In genomic region chr14:90355540-90356518, GRCh38 we compare ENCODE assay signal across 22 cellular contexts. TPM values are rescaled to one million over a fixed set of nuclear protein-coding genes. Genes with fewer than 3 reads are reported as not detected.
DNase-seq lines count a peak whose midpoint lies in the region; ATAC-seq and TF ChIP-seq lines count a peak whose summit lies in the region.
"Had no signal": no experiment of that assay in that cellular context is flagged by ENCODE, and none has a peak within 500 bp of the region (broad histone marks: within the 10 kb centered on the region; RNA-seq: fewer than 3 reads in every experiment).

No MANE protein-coding gene starts in this region.

- no peak overlapping the region for H3K4me2 ChIP-seq in mesendoderm (ENCODE audit: low read length)
- H3K4me2 ChIP-seq: KMS-11 had no signal

- no CpG with 5 or more reads among the region's 8 CpGs for WGBS in mesendoderm (ENCODE audit: extremely low coverage, insufficient coverage, low lambda C conversion rate)
- 86 to 88% methylated on average over 8 of the region's 8 CpGs for WGBS in heart right ventricle, 2 donors

- H4K8ac ChIP-seq in mesendoderm (ENCODE audit: low read depth, low read length), result no peak overlapping the region

- CTCF ChIA-PET in RWPE1 (lab: Yijun Ruan, JAX), result no interaction called here

- no peaks in the 10 kb centered on the region for H3K79me1 ChIP-seq in mesendoderm (ENCODE audit: low read length)

- H3K4me1 ChIP-seq in mesendoderm (ENCODE audit: control insufficient read depth, low read depth, low read length) (no peaks in the 10 kb centered on the region), heart right ventricle (no peaks in the 10 kb centered on the region)
- H3K4me1 ChIP-seq: psoas muscle, SJCRH30 had no signal

- H3K9me3 ChIP-seq in heart right ventricle, result no peaks in the 10 kb centered on the region
- H3K9me3 ChIP-seq: psoas muscle, SJCRH30 had no signal

- no peak overlapping the region for H2BK120ac ChIP-seq in mesendoderm (ENCODE audit: low read depth, low read length)

- TF ChIP-seq CTCF in epithelial cell of esophagus (IDR thresholded peaks at IDR 0.05; ENCODE audit: insufficient read depth, low read depth, low read length, missing control alignments), result no peak
- no peak for TF ChIP-seq CTCF in RWPE1 (conservative IDR thresholded peaks at IDR 0.05; ENCODE audit: low read depth)
- no peak for TF ChIP-seq CTCF in heart right ventricle (IDR thresholded peaks at IDR 0.05)

- no peak overlapping the region for H3K4ac ChIP-seq in mesendoderm (ENCODE audit: low read depth, low read length)

- H3K4me3 ChIP-seq in epithelial cell of esophagus (ENCODE audit: low read length) (no peak overlapping the region), mesendoderm (ENCODE audit: low read length) (no peak overlapping the region), heart right ventricle (no peak overlapping the region)
- H3K4me3 ChIP-seq: psoas muscle, SJCRH30 had no signal

- H2BK15ac ChIP-seq in mesendoderm (replicated peaks; ENCODE audit: low read depth), result no peak overlapping the region

- no peak overlapping the region for H3K56ac ChIP-seq in mesendoderm (ENCODE audit: low read length)

- H3K27ac ChIP-seq in mesendoderm (ENCODE audit: low read depth, low read length) (no peak overlapping the region), RWPE1 (no peak overlapping the region), heart right ventricle (no peak overlapping the region)
- H3K27ac ChIP-seq: HL-60, KMS-11, psoas muscle, SJCRH30 had no signal

- no peak overlapping the region for H3K9ac ChIP-seq in mesendoderm (ENCODE audit: low read length)
- H3K9ac ChIP-seq: KMS-11 had no signal

- H2AK5ac ChIP-seq in mesendoderm (ENCODE audit: low read length), result no peak overlapping the region

- DNase-seq in GM03348 (ENCODE audit: low spot score), result peak; percentile 20
- DNase-seq in NCI-H2227 treated with DMSO at 0.1 percent for 48 hours (lab: John Stamatoyannopoulos, UW), result peak; percentile 69
- DNase-seq in epithelial cell of esophagus (ENCODE audit: low read depth), result peak; percentile 65
- DNase-seq in mesendoderm, result peak; percentile 24
- no peak for DNase-seq in SW 1271 (lab: John Stamatoyannopoulos, UW)
- DNase-seq in RWPE1 (ENCODE audit: low spot score), result no peak
- no peak for DNase-seq in heart right ventricle
- DNase-seq: activated CD4-positive, alpha-beta memory T cell treated with anti-CD3 and anti-CD28 coated beads, Interleukin-2, amount 10 ng/mL, durations not matched to agents 7 days and 5 days; activated naive CD4-positive, alpha-beta T cell treated with Interleukin-2 at 50 U/mL for 16 hours; activated T-cell treated with anti-CD3 and anti-CD28 coated beads, Interleukin-2, amount 50 U/mL, for 24 hours; anterior cingulate cortex; CD4-positive, CD25-positive, alpha-beta regulatory T cell; DMS153; endodermal cell; naive thymus-derived CD8-positive, alpha-beta T cell; NCI-H2107; NCI-H526 treated with DMSO at 0.1 percent for 48 hours; psoas muscle; SJCRH30 had no signal

- no peak overlapping the region for H3K18ac ChIP-seq in mesendoderm (ENCODE audit: low read length)

- no peak overlapping the region for H4K5ac ChIP-seq in mesendoderm (ENCODE audit: low read length)

- H2BK5ac ChIP-seq in mesendoderm (ENCODE audit: low read length), result no peak overlapping the region

- POLR2A ChIA-PET in RWPE1 (lab: Yijun Ruan, JAX; ENCODE audit: low non-redundant PET), result no interaction called here

- no peaks in the 10 kb centered on the region for H3K27me3 ChIP-seq in mesendoderm (ENCODE audit: insufficient read depth, low read length, poor library complexity)
- peaks cover 0 to 5% (median 0%) of the 10 kb centered on the region in 7 donors for H3K27me3 ChIP-seq in heart right ventricle
- H3K27me3 ChIP-seq: SJCRH30 had no signal

- no peaks in the 10 kb centered on the region for H3K79me2 ChIP-seq in mesendoderm (ENCODE audit: control insufficient read depth, insufficient read depth, low read length)

- H3K36me3 ChIP-seq in mesendoderm (ENCODE audit: control insufficient read depth, insufficient read depth, low read length), result no peaks in the 10 kb centered on the region
- H3K36me3 ChIP-seq in heart right ventricle, result no peaks in the 10 kb centered on the region
- H3K36me3 ChIP-seq: SJCRH30 had no signal

- intact Hi-C loops in heart right ventricle (cut with DNase I), result no loop called here

- H3K23ac ChIP-seq in mesendoderm (ENCODE audit: low read length), result no peak overlapping the region

- ATAC-seq in GM21447 (IDR thresholded peaks at IDR 0.05; ENCODE audit: unreplicated experiment) (no peak), heart right ventricle (no peak)
- ATAC-seq: naive thymus-derived CD8-positive, alpha-beta T cell; psoas muscle had no signal

RNA-seq across cellular contexts. Expression of gene NRDE2, which starts 24.1 kb away (rescaled TPM):
- 6.8 TPM for polyA plus RNA-seq in mesendoderm (2013, experiment 1 of 2)
- 6.9 TPM for polyA plus RNA-seq in mesendoderm (2013, experiment 2 of 2)
- 10 to 100 TPM; 11.2 to 16.7 (median 13.5) TPM for total RNA-seq in heart right ventricle
- 10 to 100 TPM in 1 of 2 donors, 1 to 10 TPM in 1; 4.3 to 15.9 TPM for polyA plus RNA-seq in heart right ventricle

RNA-seq across cellular contexts. Expression of gene CALM1, which starts 41.0 kb away (rescaled TPM):
- 406 TPM for polyA plus RNA-seq in mesendoderm (2013, experiment 1 of 2)
- 423 TPM for polyA plus RNA-seq in mesendoderm (2013, experiment 2 of 2)
- 100 to 1,000 TPM; 409 to 787 (median 454) TPM for total RNA-seq in heart right ventricle
- polyA plus RNA-seq in heart right ventricle, result 100 to 1,000 TPM; 293 to 352 TPM

Comparison
In these comparisons a context has a peak if more than half of its experiments do, and no peak if none do; other contexts are left out.
1. DNase-seq: peak in GM03348 (single experiment), NCI-H2227 treated with DMSO at 0.1 percent for 48 hours (single experiment), epithelial cell of esophagus (single experiment) and mesendoderm (single experiment); none in SW 1271 (0 of 2), RWPE1 (single experiment) and heart right ventricle (0 of 2).